In genomic region chr12:69519871-69520270, GRCh38 we compare ENCODE assay signal across 21 cellular contexts.
"Had no signal": no experiment of that assay in that cellular context is flagged by ENCODE, and none has a peak within 500 bp of the region (broad histone marks: within the 10 kb centered on the region; RNA-seq: fewer than 3 reads in every experiment).

No MANE protein-coding gene starts in this region.

- H3K4me3 Mint-ChIP-seq: activated B cell treated with CpG ODN at 0.5 μM for 24 hours; activated CD4-positive, alpha-beta T cell treated with anti-CD3 and anti-CD28 coated beads, Interleukin-2, amount 10 ng/mL, durations not matched to agents 24 days and 14 days; activated CD8-positive, alpha-beta T cell treated with anti-CD3 and anti-CD28 coated beads, Interleukin-2, amount 10 ng/mL, durations not matched to agents 7 days and 5 days; activated T-cell treated with anti-CD3 and anti-CD28 coated beads, Interleukin-2, amount 50 U/mL, for 72 hours; dendritic cell treated with granulocyte-macrophage colony-stimulating factor and Interleukin-4, amounts not matched to agents 40 ng/mL and 50 ng/mL, for 4 days; effector memory CD8-positive, alpha-beta T cell; nephron progenitor cell had no signal

- H3K36me3 ChIP-seq: suprapubic skin had no signal

- H3K27me3 ChIP-seq: suprapubic skin had no signal

- H3K4me3 ChIP-seq: suprapubic skin had no signal

- DNase-seq: activated B cell treated with CpG ODN at 0.5 μM for 24 hours; activated CD4-positive, alpha-beta T cell treated with anti-CD3 and anti-CD28 coated beads, Interleukin-2, amount 10 ng/mL, durations not matched to agents 24 days and 14 days; activated CD8-positive, alpha-beta memory T cell treated with anti-CD3 and anti-CD28 coated beads, Interleukin-2, amount 50 U/mL, for 4 hours; activated CD8-positive, alpha-beta T cell treated with anti-CD3 and anti-CD28 coated beads, Interleukin-2, amount 10 ng/mL, durations not matched to agents 7 days and 5 days; activated gamma-delta T cell; activated T-cell treated with anti-CD3 and anti-CD28 coated beads, Interleukin-2, amount 50 U/mL, for 72 hours; amniotic stem cell; cerebellar nuclear complex; effector memory CD8-positive, alpha-beta T cell; hippocampal formation; left ventricle myocardium superior; nephron progenitor cell; occipital lobe; right cardiac atrium; small intestine; stimulated activated naive CD8-positive, alpha-beta T cell treated with anti-CD3 and anti-CD28 coated beads, Interleukin-15, Interleukin-2, amounts not matched to agents 100 U/mL and 50 U/mL, for 24 hours; trophoblast cell had no signal

- H3K27ac ChIP-seq: suprapubic skin had no signal

- H3K9me3 ChIP-seq: suprapubic skin had no signal

- H3K27ac Mint-ChIP-seq: activated B cell treated with CpG ODN at 0.5 μM for 24 hours; activated CD4-positive, alpha-beta T cell treated with anti-CD3 and anti-CD28 coated beads, Interleukin-2, amount 10 ng/mL, durations not matched to agents 24 days and 14 days; activated CD8-positive, alpha-beta T cell treated with anti-CD3 and anti-CD28 coated beads, Interleukin-2, amount 10 ng/mL, durations not matched to agents 7 days and 5 days; activated naive CD4-positive, alpha-beta T cell treated with anti-CD3 and anti-CD28 coated beads, Interleukin-2, amount 50 U/mL, for 72 hours; activated T-cell treated with anti-CD3 and anti-CD28 coated beads, Interleukin-2, amount 50 U/mL, for 72 hours; dendritic cell treated with granulocyte-macrophage colony-stimulating factor and Interleukin-4, amounts not matched to agents 40 ng/mL and 50 ng/mL, for 4 days; nephron progenitor cell; progenitor cell of endocrine pancreas had no signal

- H3K27me3 Mint-ChIP-seq: activated B cell treated with CpG ODN at 0.5 μM for 24 hours; activated CD4-positive, alpha-beta T cell treated with anti-CD3 and anti-CD28 coated beads, Interleukin-2, amount 10 ng/mL, durations not matched to agents 24 days and 14 days; dendritic cell treated with granulocyte-macrophage colony-stimulating factor and Interleukin-4, amounts not matched to agents 40 ng/mL and 50 ng/mL, for 4 days; effector memory CD8-positive, alpha-beta T cell; progenitor cell of endocrine pancreas had no signal

- ATAC-seq: activated CD8-positive, alpha-beta T cell treated with anti-CD3 and anti-CD28 coated beads, Interleukin-2, amount 10 ng/mL, durations not matched to agents 7 days and 5 days; activated naive CD4-positive, alpha-beta T cell treated with anti-CD3 and anti-CD28 coated beads, Interleukin-2, amount 50 U/mL, for 72 hours; activated T-cell treated with anti-CD3 and anti-CD28 coated beads, Interleukin-2, amount 50 U/mL, for 72 hours; effector memory CD8-positive, alpha-beta T cell; left ventricle myocardium superior; right cardiac atrium; stimulated activated naive CD8-positive, alpha-beta T cell treated with anti-CD3 and anti-CD28 coated beads, Interleukin-15, Interleukin-2, amounts not matched to agents 100 U/mL and 50 U/mL, for 24 hours had no signal
